ENCODE assay signal across 8 cellular contexts in the genomic region with DNA sequence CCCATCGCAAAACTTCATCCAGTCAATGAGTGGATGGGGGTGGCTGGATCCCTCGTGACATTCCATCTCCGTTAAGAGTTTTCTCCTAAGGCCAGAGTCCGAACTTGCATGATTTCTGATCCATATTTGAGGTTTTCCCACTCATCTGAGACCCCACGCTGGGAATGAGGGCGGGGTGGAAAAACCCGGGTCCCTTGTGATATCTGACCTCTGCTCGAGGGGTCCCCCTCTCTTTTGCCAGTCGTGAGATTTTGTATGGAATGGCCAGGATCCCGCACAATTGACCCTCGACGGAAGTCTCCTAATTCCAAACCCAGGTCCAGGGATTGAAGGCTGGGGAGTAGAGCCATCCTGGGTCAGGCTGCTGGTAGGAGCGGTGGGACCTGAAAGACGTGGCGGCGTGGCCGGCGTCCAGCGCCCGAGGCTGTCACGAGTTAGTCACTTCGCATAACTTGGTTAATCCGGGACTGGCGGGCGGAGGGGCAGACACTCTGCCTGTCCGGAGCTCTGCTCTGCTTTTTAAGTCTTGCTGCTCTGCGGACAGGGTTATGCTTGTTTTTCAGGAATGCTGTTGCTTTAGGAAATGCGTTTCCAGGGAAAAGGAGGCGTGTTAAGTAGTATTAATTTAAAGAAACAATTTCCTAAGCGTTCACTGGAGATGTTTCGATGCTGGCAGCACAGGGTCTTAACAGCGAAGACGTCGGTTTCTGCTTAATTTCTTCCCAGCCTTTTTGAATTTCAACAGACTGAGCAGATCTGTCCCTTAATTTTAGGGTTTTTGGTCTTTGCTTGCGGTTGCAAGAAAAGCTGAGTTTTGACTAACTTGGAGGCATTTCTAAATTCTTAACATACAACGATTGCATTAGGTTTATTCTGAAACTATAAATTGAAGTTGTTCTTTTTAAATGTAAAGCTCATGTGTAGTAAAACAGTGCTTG. TPM values are rescaled to one million over a fixed set of nuclear protein-coding genes. Genes with fewer than 3 reads are reported as not detected.
DNase-seq lines count a peak whose midpoint lies in the region; ATAC-seq, FAIRE-seq and TF ChIP-seq lines count a peak whose summit lies in the region.

No MANE protein-coding gene starts in this region.

- 2% methylated on average over 36 of the region's 36 CpGs for WGBS in right cardiac atrium
- 2% methylated on average over 36 of the region's 36 CpGs for WGBS in prostate gland

- no peaks in the 10 kb centered on the region for H3K27me3 Mint-ChIP-seq in astrocyte (ENCODE audit: low read depth, unreplicated experiment)

- H2AFZ ChIP-seq in astrocyte (ENCODE audit: low read depth, low read length): peak overlapping the region; percentile 99

- H3K4me2 ChIP-seq in astrocyte (ENCODE audit: low read length): peak overlapping the region; percentile 92

- H3K27ac Mint-ChIP-seq in astrocyte (ENCODE audit: unreplicated experiment): peak overlapping the region; percentile 96

- intact Hi-C loops in right cardiac atrium (cut with DNase I): no loop called here
- intact Hi-C loops in prostate gland (cut with DNase I): no loop called here

- peak; percentile 25 for DNase-seq in DMS79 treated with DMSO at 0.1 percent for 48 hours (lab: John Stamatoyannopoulos, UW)
- DNase-seq in DMS79 (lab: John Stamatoyannopoulos, UW): no peak
- no peak for DNase-seq in SK-N-MC (ENCODE audit: low read depth, low spot score)
- peak; percentile 74 for DNase-seq in astrocyte (ENCODE audit: low read depth)
- peak; percentile 86 to 92 (median 91) for DNase-seq in right cardiac atrium
- DNase-seq in prostate gland (ENCODE audit: low spot score): peak; percentile 91
- DNase-seq in cerebellar nuclear complex (lab: John Stamatoyannopoulos, UW): no peak

- H3K4me3 Mint-ChIP-seq in astrocyte (ENCODE audit: unreplicated experiment): peak overlapping the region; percentile 99

- TF ChIP-seq POLR2A in prostate gland (IDR thresholded peaks at IDR 0.05): peak; percentile 67

- H3K27me3 ChIP-seq in astrocyte (ENCODE audit: insufficient read depth, low read length): no peaks in the 10 kb centered on the region
- no peaks in the 10 kb centered on the region for H3K27me3 ChIP-seq in right cardiac atrium (ENCODE audit: control insufficient read depth, insufficient read depth)
- no peaks in the 10 kb centered on the region for H3K27me3 ChIP-seq in prostate gland (replicated peaks; ENCODE audit: insufficient read depth)

- TF ChIP-seq CTCF in astrocyte (IDR thresholded peaks at IDR 0.05; ENCODE audit: insufficient read depth, low read depth, low read length) (no peak), prostate gland (IDR thresholded peaks at IDR 0.05) (peak in 1 of 4 experiments; percentile 6)

- H3K9ac ChIP-seq in SK-N-MC (ENCODE audit: insufficient read length) (peak overlapping the region; percentile 87), astrocyte (ENCODE audit: low read length) (peak overlapping the region; percentile 99)

- H3K27ac ChIP-seq in SK-N-MC (no peak overlapping the region), astrocyte (ENCODE audit: low read depth, low read length) (peak overlapping the region; percentile 97), right cardiac atrium (ENCODE audit: low read length) (peak overlapping the region; percentile 68), prostate gland (peak overlapping the region; percentile 93 to 98)

- no peak for FAIRE-seq in astrocyte (lab: Jason Lieb, UNC)

- H3K9me3 Mint-ChIP-seq in astrocyte (ENCODE audit: unreplicated experiment): no peaks in the 10 kb centered on the region

- H3K36me3 Mint-ChIP-seq in astrocyte (ENCODE audit: low read depth, unreplicated experiment): no peaks in the 10 kb centered on the region

- H3K9me3 ChIP-seq in SK-N-MC (ENCODE audit: low read depth, low read length) (no peaks in the 10 kb centered on the region), astrocyte (ENCODE audit: insufficient read depth, low read depth, low read length) (no peaks in the 10 kb centered on the region), right cardiac atrium (ENCODE audit: control insufficient read depth, low read length) (no peaks in the 10 kb centered on the region), prostate gland (no peaks in the 10 kb centered on the region)

- peaks cover 18% of the 10 kb centered on the region for H3K4me1 ChIP-seq in astrocyte (ENCODE audit: insufficient read depth, low read length)
- peaks cover 8% of the 10 kb centered on the region for H3K4me1 ChIP-seq in right cardiac atrium (ENCODE audit: control insufficient read depth, insufficient read depth, low read length)
- H3K4me1 ChIP-seq in prostate gland (replicated peaks): no peaks in the 10 kb centered on the region

- ATAC-seq in HG03064 (IDR thresholded peaks at IDR 0.05; ENCODE audit: low read depth, unreplicated experiment) (peak; percentile 34), right cardiac atrium (peak; percentile 79 to 84)

- peaks cover 48% of the 10 kb centered on the region for H4K20me1 ChIP-seq in astrocyte (ENCODE audit: insufficient read depth, low read length)

- H3K4me3 ChIP-seq in SK-N-MC (peak overlapping the region; percentile 86), astrocyte (ENCODE audit: insufficient read depth, low read depth, low read length) (peak overlapping the region; percentile 94), right cardiac atrium (ENCODE audit: low read length) (peak overlapping the region; percentile 67), prostate gland (peak overlapping the region; percentile 89 to 96)

- peaks cover 29% of the 10 kb centered on the region for H3K4me1 Mint-ChIP-seq in astrocyte (ENCODE audit: low read depth, unreplicated experiment)

- H3K36me3 ChIP-seq in SK-N-MC (ENCODE audit: insufficient read depth, low read length): no peaks in the 10 kb centered on the region
- no peaks in the 10 kb centered on the region for H3K36me3 ChIP-seq in astrocyte (ENCODE audit: insufficient read depth, low read length)
- no peaks in the 10 kb centered on the region for H3K36me3 ChIP-seq in prostate gland

- H3K79me2 ChIP-seq in astrocyte (ENCODE audit: insufficient read depth, low read length): peaks cover 67% of the 10 kb centered on the region

RNA-seq across cellular contexts. Expression of gene GOLGA4, which starts 1.0 kb away (rescaled TPM):
- total RNA-seq in astrocyte (69.0 and 73.1 TPM in 2 replicates), right cardiac atrium (100 to 1,000 TPM; 147 to 167 (median 160) TPM), prostate gland (100 to 1,000 TPM; 103 to 117 TPM)
- 59.1 TPM for polyA plus RNA-seq in right cardiac atrium

Comparison
In these comparisons a context has a peak if more than half of its experiments do, and no peak if none do; other contexts are left out.
1. DNase-seq: peak in DMS79 treated with DMSO at 0.1 percent for 48 hours (single experiment), astrocyte (single experiment), right cardiac atrium (3 of 3) and prostate gland (single experiment); none in DMS79 (single experiment), SK-N-MC (single experiment) and cerebellar nuclear complex (0 of 2).
2. Peak in every context shown above with its lines, with median percentiles within 50 percentile points of each other: H3K4me3 ChIP-seq.